Comparison of ENCODE assay signal across 1 cellular context in the genomic region with DNA sequence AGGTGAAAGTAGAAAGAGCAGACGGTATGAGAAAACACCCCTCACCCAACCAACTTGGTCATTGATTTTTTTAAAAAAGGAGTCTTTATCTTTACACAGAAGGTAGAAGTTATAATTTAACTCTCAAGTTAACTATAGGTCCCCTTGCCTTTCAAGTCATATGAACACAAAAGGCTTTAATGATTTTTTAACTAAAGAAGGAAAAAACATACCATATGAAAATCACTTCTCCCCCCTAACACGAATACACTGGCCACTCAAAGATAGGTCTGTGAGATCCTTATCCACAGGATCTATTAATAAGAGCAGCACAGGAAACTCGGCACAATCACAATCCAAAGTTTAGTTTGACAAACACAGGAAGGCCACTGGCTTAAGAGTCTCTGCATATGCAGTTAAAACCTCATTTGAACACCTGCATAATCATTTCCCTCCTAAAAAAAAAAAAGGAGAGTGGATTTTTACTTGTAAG.
TF ChIP-seq lines count a peak whose summit lies in the region.

No MANE protein-coding gene starts in this region.

TF ChIP-seq in HepG2, 621 proteins besides CTCF, POLR2A, EP300 and RAD21 (continued from another document):
- TF ChIP-seq KLF11 (CRISPR knock-in tag; IDR thresholded peaks at IDR 0.05) = no peak
- TF ChIP-seq, protein P1, sequence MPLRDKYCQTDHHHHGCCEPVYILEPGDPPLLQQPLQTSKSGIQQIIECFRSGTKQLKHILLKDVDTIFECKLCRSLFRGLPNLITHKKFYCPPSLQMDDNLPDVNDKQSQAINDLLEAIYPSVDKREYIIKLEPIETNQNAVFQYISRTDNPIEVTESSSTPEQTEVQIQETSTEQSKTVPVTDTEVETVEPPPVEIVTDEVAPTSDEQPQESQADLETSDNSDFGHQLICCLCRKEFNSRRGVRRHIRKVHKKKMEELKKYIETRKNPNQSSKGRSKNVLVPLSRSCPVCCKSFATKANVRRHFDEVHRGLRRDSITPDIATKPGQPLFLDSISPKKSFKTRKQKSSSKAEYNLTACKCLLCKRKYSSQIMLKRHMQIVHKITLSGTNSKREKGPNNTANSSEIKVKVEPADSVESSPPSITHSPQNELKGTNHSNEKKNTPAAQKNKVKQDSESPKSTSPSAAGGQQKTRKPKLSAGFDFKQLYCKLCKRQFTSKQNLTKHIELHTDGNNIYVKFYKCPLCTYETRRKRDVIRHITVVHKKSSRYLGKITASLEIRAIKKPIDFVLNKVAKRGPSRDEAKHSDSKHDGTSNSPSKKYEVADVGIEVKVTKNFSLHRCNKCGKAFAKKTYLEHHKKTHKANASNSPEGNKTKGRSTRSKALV (CRISPR knock-in tag; IDR thresholded peaks at IDR 0.05) = no peak
- no peak for TF ChIP-seq TBL1XR1 (IDR thresholded peaks at IDR 0.05; ENCODE audit: borderline replicate concordance, low read length, partially characterized antibody)
- TF ChIP-seq ZNF768 (CRISPR knock-in tag; IDR thresholded peaks at IDR 0.05) = no peak
- no peak for TF ChIP-seq ZNF441 (CRISPR knock-in tag; IDR thresholded peaks at IDR 0.05; ENCODE audit: borderline replicate concordance)
- no peak for TF ChIP-seq ZNF607 (CRISPR knock-in tag; IDR thresholded peaks at IDR 0.05; ENCODE audit: borderline replicate concordance)
- TF ChIP-seq PHF20 (CRISPR knock-in tag; IDR thresholded peaks at IDR 0.05) = no peak
- TF ChIP-seq, protein P2, sequence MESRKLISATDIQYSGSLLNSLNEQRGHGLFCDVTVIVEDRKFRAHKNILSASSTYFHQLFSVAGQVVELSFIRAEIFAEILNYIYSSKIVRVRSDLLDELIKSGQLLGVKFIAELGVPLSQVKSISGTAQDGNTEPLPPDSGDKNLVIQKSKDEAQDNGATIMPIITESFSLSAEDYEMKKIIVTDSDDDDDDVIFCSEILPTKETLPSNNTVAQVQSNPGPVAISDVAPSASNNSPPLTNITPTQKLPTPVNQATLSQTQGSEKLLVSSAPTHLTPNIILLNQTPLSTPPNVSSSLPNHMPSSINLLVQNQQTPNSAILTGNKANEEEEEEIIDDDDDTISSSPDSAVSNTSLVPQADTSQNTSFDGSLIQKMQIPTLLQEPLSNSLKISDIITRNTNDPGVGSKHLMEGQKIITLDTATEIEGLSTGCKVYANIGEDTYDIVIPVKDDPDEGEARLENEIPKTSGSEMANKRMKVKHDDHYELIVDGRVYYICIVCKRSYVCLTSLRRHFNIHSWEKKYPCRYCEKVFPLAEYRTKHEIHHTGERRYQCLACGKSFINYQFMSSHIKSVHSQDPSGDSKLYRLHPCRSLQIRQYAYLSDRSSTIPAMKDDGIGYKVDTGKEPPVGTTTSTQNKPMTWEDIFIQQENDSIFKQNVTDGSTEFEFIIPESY (CRISPR knock-in tag; IDR thresholded peaks at IDR 0.05) = no peak
- TF ChIP-seq HDAC6 (IDR thresholded peaks at IDR 0.05; ENCODE audit: low read depth, low read length) = no peak
- TF ChIP-seq, protein P3, sequence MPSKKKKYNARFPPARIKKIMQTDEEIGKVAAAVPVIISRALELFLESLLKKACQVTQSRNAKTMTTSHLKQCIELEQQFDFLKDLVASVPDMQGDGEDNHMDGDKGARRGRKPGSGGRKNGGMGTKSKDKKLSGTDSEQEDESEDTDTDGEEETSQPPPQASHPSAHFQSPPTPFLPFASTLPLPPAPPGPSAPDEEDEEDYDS (CRISPR knock-in tag; IDR thresholded peaks at IDR 0.05) = peak; percentile 81
- TF ChIP-seq XRCC5 (optimal IDR thresholded peaks at IDR 0.05; ENCODE audit: low read length) = no peak
